In the genomic region with DNA sequence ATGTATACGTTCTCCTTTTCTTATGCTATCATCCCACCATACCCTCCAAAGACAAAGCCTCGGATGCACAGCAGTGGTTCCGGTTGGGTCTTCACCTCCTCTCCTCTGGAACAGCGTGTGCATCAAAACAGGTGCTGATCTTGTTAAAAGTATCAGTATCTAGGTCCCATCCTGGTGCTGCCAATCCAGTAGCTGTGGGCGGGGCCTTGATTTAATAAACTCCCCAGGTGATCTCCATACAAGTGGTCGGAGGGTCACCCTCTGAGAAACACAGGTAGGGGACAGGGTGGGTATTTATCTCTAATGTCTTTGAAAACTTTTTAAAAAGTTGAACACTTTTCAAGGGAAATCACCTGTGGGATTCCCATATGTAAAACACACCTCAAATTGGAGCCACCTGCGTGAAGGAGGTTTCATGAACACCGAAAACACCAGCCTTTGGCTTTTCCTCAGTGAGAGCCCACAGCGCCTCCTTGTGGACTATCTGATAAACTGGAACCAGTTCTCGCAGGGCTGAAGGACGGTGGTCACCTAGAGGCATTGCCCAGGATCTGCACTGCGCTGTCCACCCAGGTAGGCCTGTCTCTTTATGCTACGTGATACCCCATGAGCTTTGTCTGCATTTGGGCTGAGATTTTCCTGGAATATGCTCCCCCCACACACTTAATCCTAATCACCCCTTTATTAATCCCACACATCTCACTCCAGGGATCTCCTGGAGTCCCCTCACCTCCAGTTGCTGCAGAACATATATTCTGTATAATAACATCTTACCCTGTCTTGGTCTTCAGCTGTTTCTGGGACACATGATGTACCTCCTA, we compare ENCODE assay signal across 8 cellular contexts.
DNase-seq lines count a peak whose midpoint lies in the region; ATAC-seq and TF ChIP-seq lines count a peak whose summit lies in the region.

No MANE protein-coding gene starts in this region.

- H3K4me3 ChIP-seq in epithelial cell of proximal tubule (ENCODE audit: low read depth, low read length), result no peak overlapping the region

- POLR2A ChIA-PET in naive thymus-derived CD8-positive, alpha-beta T cell (lab: Charles Lee), result no interaction called here

- H3K36me3 Mint-ChIP-seq in nephron progenitor cell (ENCODE audit: low read depth), result peaks cover 37% of the 10 kb centered on the region
- H3K36me3 Mint-ChIP-seq in naive thymus-derived CD8-positive, alpha-beta T cell, result no peaks in the 10 kb centered on the region

- H3K9me3 Mint-ChIP-seq in nephron progenitor cell, result no peaks in the 10 kb centered on the region
- H3K9me3 Mint-ChIP-seq in naive thymus-derived CD8-positive, alpha-beta T cell, result no peaks in the 10 kb centered on the region

- no peak overlapping the region for H3K27ac Mint-ChIP-seq in nephron progenitor cell
- H3K27ac Mint-ChIP-seq in naive thymus-derived CD8-positive, alpha-beta T cell, result no peak overlapping the region

- no peak overlapping the region for H3K4me3 Mint-ChIP-seq in nephron progenitor cell
- no peak overlapping the region for H3K4me3 Mint-ChIP-seq in naive thymus-derived CD8-positive, alpha-beta T cell

- peaks cover 15% of the 10 kb centered on the region for H3K4me1 Mint-ChIP-seq in nephron progenitor cell
- H3K4me1 Mint-ChIP-seq in naive thymus-derived CD8-positive, alpha-beta T cell, result peaks cover 0 to 2% (median 0%) of the 10 kb centered on the region in 4 donors

- TF ChIP-seq CTCF in epithelial cell of proximal tubule (conservative IDR thresholded peaks at IDR 0.05; ENCODE audit: low read depth, low read length) (peak; percentile 73), nephron progenitor cell (IDR thresholded peaks at IDR 0.05) (peak; percentile 78)

- peak; percentile 74 for DNase-seq in D341Med (ENCODE audit: low spot score)
- DNase-seq in HuH-7.5 (ENCODE audit: low spot score), result peak; percentile 65
- peak; percentile 33 for DNase-seq in SHP77 treated with DMSO at 0.1 percent for 48 hours (lab: John Stamatoyannopoulos, UW)
- no peak for DNase-seq in epithelial cell of proximal tubule (ENCODE audit: low read depth)
- peak; percentile 74 for DNase-seq in nephron progenitor cell
- no peak for DNase-seq in naive thymus-derived CD8-positive, alpha-beta T cell

- H3K27me3 Mint-ChIP-seq in nephron progenitor cell (ENCODE audit: low read depth, poor library complexity), result no peaks in the 10 kb centered on the region
- peaks cover 4 to 48% (median 20%) of the 10 kb centered on the region in 5 donors for H3K27me3 Mint-ChIP-seq in naive thymus-derived CD8-positive, alpha-beta T cell

- ATAC-seq in GM18870 (IDR thresholded peaks at IDR 0.05; ENCODE audit: unreplicated experiment), result peak; percentile 31
- ATAC-seq in HG02884 (IDR thresholded peaks at IDR 0.05; ENCODE audit: unreplicated experiment), result no peak
- ATAC-seq in naive thymus-derived CD8-positive, alpha-beta T cell, result no peak

Comparison
In these comparisons a context has a peak if more than half of its experiments do, and no peak if none do; other contexts are left out.
1. DNase-seq: peak in D341Med (single experiment), HuH-7.5 (single experiment), SHP77 treated with DMSO at 0.1 percent for 48 hours (single experiment) and nephron progenitor cell (single experiment); none in epithelial cell of proximal tubule (single experiment) and naive thymus-derived CD8-positive, alpha-beta T cell (0 of 10).